Comparison of ENCODE assay signal across 8 cellular contexts in the genomic region with DNA sequence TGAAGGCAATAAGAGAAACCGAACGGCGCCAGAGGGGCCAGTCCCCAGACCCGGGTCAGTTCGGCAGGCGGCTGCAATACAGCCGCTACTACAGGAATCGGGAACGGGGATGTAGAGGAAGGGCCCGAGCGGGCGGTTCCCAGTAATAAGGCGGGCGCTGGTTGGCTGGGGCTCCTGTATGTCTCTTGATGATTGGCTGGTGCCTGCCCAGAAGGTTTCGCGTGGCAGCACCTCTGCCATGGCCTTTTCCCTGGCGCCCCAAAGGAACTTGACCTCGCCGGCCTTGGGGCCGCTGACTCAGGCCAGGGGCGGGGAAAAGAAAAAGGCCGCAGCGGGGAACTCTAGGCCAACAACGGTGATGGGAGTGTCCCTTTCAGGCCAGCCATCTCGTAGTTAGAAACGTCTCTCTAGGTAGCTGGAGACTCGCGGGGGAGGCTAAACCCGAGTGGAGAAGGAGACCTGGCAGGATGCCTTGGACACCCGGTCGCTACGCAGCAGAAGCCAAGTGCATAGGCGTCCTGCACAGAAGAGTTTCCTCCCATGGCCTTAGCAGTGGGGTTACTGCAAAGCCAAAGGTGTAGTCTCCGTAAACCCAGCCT. TPM values are rescaled to one million over a fixed set of nuclear protein-coding genes. Genes with fewer than 3 reads are reported as not detected.
DNase-seq lines count a peak whose midpoint lies in the region; ATAC-seq, FAIRE-seq and TF ChIP-seq lines count a peak whose summit lies in the region.

TSS of gene IBTK (minus strand) at position 111 of the 599 bp plus-strand sequence. CDS start 7,258 bp downstream, outside the sequence.

- CTCF ChIA-PET in AG04449 (lab: Yijun Ruan, JAX), result interaction anchor here (1.1 to 4.0 kb wide), 6 partner anchors 18 to 968 kb away, joined by 4 to 56 read pairs (median 5); partner anchors contain the start of genes DOP1A and UBE3D

- DNase-seq in AG04449 (ENCODE audit: low read depth, low spot score), result no peak
- DNase-seq in NCI-H2227 treated with DMSO at 0.1 percent for 48 hours (lab: John Stamatoyannopoulos, UW), result peak; percentile 80
- peak; percentile 77 for DNase-seq in bronchial epithelial cell (ENCODE audit: low read depth)
- DNase-seq in inferior parietal cortex (ENCODE audit: extremely low spot score), result peak; percentile 96
- peak; percentile 90 to 91 for DNase-seq in stimulated activated CD4-positive, alpha-beta T cell treated with anti-CD3 and anti-CD28 coated beads, Interleukin-12 subunit alpha, Interleukin-12 subunit beta, amount 100 ng/mL, for 24 hours (ENCODE audit: low read depth in 2 of 2)

- H3K4me3 ChIP-seq in AG04449 (ENCODE audit: low read depth, low read length) (peak within 1 kb of the TSS; percentile 77), WI38 (ENCODE audit: low read depth, low read length) (peak within 1 kb of the TSS; percentile 70), bronchial epithelial cell (ENCODE audit: low read depth, low read length) (peak within 1 kb of the TSS; percentile 82)

- no peaks in the 10 kb centered on the region for H3K27me3 ChIP-seq in bronchial epithelial cell (ENCODE audit: control insufficient read depth, insufficient read depth, low read length)

- POLR2A ChIA-PET in AG04449 (lab: Yijun Ruan, JAX), result interaction anchor here (0.7 kb wide), 1 partner anchor 115 kb away, joined by 3 read pairs; no protein-coding TSS in a partner anchor

- ATAC-seq in GM18907 (IDR thresholded peaks at IDR 0.05; ENCODE audit: unreplicated experiment) (peak; percentile 93), HG03159 (IDR thresholded peaks at IDR 0.05; ENCODE audit: unreplicated experiment) (peak; percentile 94)

- H3K36me3 ChIP-seq in bronchial epithelial cell (ENCODE audit: control insufficient read depth, insufficient read depth, low read length), result peaks cover 3% of the 10 kb centered on the region

- no peak for TF ChIP-seq CTCF in AG04449 (IDR thresholded peaks at IDR 0.05; ENCODE audit: insufficient read depth, low read length, missing control alignments)
- TF ChIP-seq CTCF in WI38 (IDR thresholded peaks at IDR 0.05; ENCODE audit: low read depth, low read length), result no peak
- TF ChIP-seq CTCF in bronchial epithelial cell (IDR thresholded peaks at IDR 0.05; ENCODE audit: insufficient read depth, low read length, severe bottlenecking), result no peak

- FAIRE-seq in bronchial epithelial cell (lab: Jason Lieb, UNC), result no peak

RNA-seq across cellular contexts. Expression of gene IBTK, which starts in this region (rescaled TPM):
- 92.9 and 103 TPM in 2 replicates for total RNA-seq in bronchial epithelial cell
